ENCODE assay signal across 1 cellular context in genomic region chr15:43830691-43831275, GRCh38.
TF ChIP-seq lines count a peak whose summit lies in the region.

No MANE protein-coding gene starts in this region.

TF ChIP-seq in K562, 482 proteins besides CTCF, POLR2A, EP300 and RAD21:
- 0 out of 2 replicates have a peak, but pooled peaks have one; percentile 11 for TF ChIP-seq RBFOX2 (IDR thresholded peaks at IDR 0.05; ENCODE audit: low read depth, low read length)
